In genomic region chr11:34134765-34135164, GRCh38 we compare ENCODE assay signal across 29 cellular contexts. TPM values are rescaled to one million over a fixed set of nuclear protein-coding genes. Genes with fewer than 3 reads are reported as not detected.
A peak's percentile ranks its signal among the peaks of the same experiment; 100 is the strongest.
DNase-seq lines count a peak whose midpoint lies in the region; ATAC-seq, FAIRE-seq and TF ChIP-seq lines count a peak whose summit lies in the region.
"Had no signal": no experiment of that assay in that cellular context is flagged by ENCODE, and none has a peak within 500 bp of the region (broad histone marks: within the 10 kb centered on the region; RNA-seq: fewer than 3 reads in every experiment).

No MANE protein-coding gene starts in this region.

- ATAC-seq in GM18907 (IDR thresholded peaks at IDR 0.05; ENCODE audit: unreplicated experiment) (peak; percentile 76), GM21619 (IDR thresholded peaks at IDR 0.05; ENCODE audit: unreplicated experiment) (peak; percentile 55), HG03432 (IDR thresholded peaks at IDR 0.05; ENCODE audit: unreplicated experiment) (peak; percentile 57), HG03097 (IDR thresholded peaks at IDR 0.05; ENCODE audit: low FRiP score, unreplicated experiment) (no peak), HG03571 (IDR thresholded peaks at IDR 0.05; ENCODE audit: unreplicated experiment) (no peak)
- ATAC-seq: effector memory CD8-positive, alpha-beta T cell; left ventricle myocardium superior; naive thymus-derived CD8-positive, alpha-beta T cell; PC-3 had no signal

- intact Hi-C loops in uterus (cut with DNase I; ENCODE audit: low total_unique reads) = no loop called here

- H3K9me3 ChIP-seq in uterus = no peaks in the 10 kb centered on the region
- H3K9me3 ChIP-seq: esophagus muscularis mucosa, thyroid gland had no signal

- DNase-seq in GM12892 (ENCODE audit: insufficient read length) (no peak), A172 (ENCODE audit: low spot score) (no peak), uterus (no peak)
- DNase-seq: activated CD4-positive, alpha-beta T cell treated with anti-CD3 and anti-CD28 coated beads for 1 hour; activated effector memory CD4-positive, alpha-beta T cell treated with anti-CD3 and anti-CD28 coated beads, Interleukin-2, amount 50 U/mL, for 16 hours; CD4-positive, alpha-beta T cell; DMS153; effector memory CD8-positive, alpha-beta T cell; hypothalamus; left ventricle myocardium superior; naive thymus-derived CD8-positive, alpha-beta T cell; NCI-H1092 treated with DMSO at 0.1 percent for 48 hours; NCI-H2029; NCI-H345; PC-3; retina; SHP77 treated with DMSO at 0.1 percent for 48 hours; stimulated activated naive CD4-positive, alpha-beta T cell treated with Interleukin-2 at 50 U/mL for 16 hours; thyroid gland had no signal

- no peak overlapping the region for H3K27ac ChIP-seq in uterus
- H3K27ac ChIP-seq: esophagus muscularis mucosa, thyroid gland had no signal

- no peaks in the 10 kb centered on the region for H3K4me1 ChIP-seq in uterus
- H3K4me1 ChIP-seq: esophagus muscularis mucosa, thyroid gland had no signal

- H3K27me3 ChIP-seq in uterus = no peaks in the 10 kb centered on the region
- H3K27me3 ChIP-seq: esophagus muscularis mucosa, thyroid gland had no signal

- TF ChIP-seq POLR2A in GM12892 (IDR thresholded peaks at IDR 0.05; ENCODE audit: low read depth, low read length) (no peak), uterus (IDR thresholded peaks at IDR 0.05) (no peak)

- no peak for TF ChIP-seq CTCF in uterus (IDR thresholded peaks at IDR 0.05)

- H3K4me3 ChIP-seq in uterus = no peak overlapping the region
- H3K4me3 ChIP-seq: esophagus muscularis mucosa, smooth muscle cell, thyroid gland had no signal

- H3K36me3 ChIP-seq in uterus = no peaks in the 10 kb centered on the region

- peak; percentile 70 for FAIRE-seq in GM12892 (lab: Jason Lieb, UNC)
- FAIRE-seq: colon, frontal cortex, GM12891 had no signal

RNA-seq across cellular contexts. Expression of gene NAT10, which starts 29.3 kb away (rescaled TPM):
- 49.8 TPM for polyA plus RNA-seq in GM12892 (2012; ENCODE audit: missing spikeins)
- 32.6 and 34.3 TPM in 2 replicates for total RNA-seq in A172 (2014; rRNA removed; shearing (Covaris generic))
- total RNA-seq in uterus = 10 to 100 TPM; 18.5 to 54.0 (median 22.9) TPM

Comparison
In these comparisons a context has a peak if more than half of its experiments do, and no peak if none do; other contexts are left out.
1. ATAC-seq: peak in GM18907 (single experiment), GM21619 (single experiment) and HG03432 (single experiment); none in HG03097 (single experiment) and HG03571 (single experiment).